In the genomic region with DNA sequence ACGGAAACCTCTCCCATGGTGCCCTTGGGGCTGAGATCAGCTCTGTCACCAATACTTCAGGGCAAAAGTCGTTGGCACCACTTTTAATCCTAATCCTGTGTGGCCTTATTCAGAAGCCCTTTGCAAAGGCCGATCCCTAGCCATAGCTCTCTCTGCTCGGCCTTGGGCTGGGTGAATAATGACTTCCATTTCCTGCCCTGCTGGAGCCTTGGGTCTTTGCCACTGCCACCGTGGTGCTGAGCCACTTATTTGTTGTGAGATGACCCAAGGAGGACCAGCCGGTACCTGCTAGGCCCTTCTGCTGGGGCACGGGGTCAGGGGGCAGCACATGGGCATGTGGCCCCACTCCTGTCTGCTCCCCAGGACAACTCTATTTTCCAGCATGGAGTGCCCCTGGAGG, we compare ENCODE assay signal across 19 cellular contexts.
A peak's percentile ranks its signal among the peaks of the same experiment; 100 is the strongest.
DNase-seq lines count a peak whose midpoint lies in the region; ATAC-seq and TF ChIP-seq lines count a peak whose summit lies in the region.
"Had no signal": no experiment of that assay in that cellular context is flagged by ENCODE, and none has a peak within 500 bp of the region (broad histone marks: within the 10 kb centered on the region; RNA-seq: fewer than 3 reads in every experiment).

No MANE protein-coding gene starts in this region.

- H3K9me2 ChIP-seq in PC-3 (replicated peaks; ENCODE audit: low read length): no peaks in the 10 kb centered on the region

- H3K79me2 ChIP-seq in PC-3 (ENCODE audit: low read length): no peaks in the 10 kb centered on the region

- TF ChIP-seq CTCF in PC-3 (conservative IDR thresholded peaks at IDR 0.05; ENCODE audit: low read depth, low read length) (no peak), prostate gland (IDR thresholded peaks at IDR 0.05) (no peak)

- POLR2A ChIA-PET in PC-3 (lab: Charles Lee; ENCODE audit: unreplicated experiment): no interaction called here

- no peaks in the 10 kb centered on the region for H3K4me1 ChIP-seq in PC-3 (ENCODE audit: insufficient read depth, low read length)
- H3K4me1 ChIP-seq in prostate gland (replicated peaks): peaks cover 10% of the 10 kb centered on the region

- CTCF ChIA-PET in PC-3 (lab: Charles Lee): no interaction called here

- DNase-seq in DMS153 treated with DMSO at 0.1 percent for 48 hours (lab: John Stamatoyannopoulos, UW; ENCODE audit: unreplicated experiment): peak; percentile 68
- DNase-seq in DMS153 (lab: John Stamatoyannopoulos, UW): no peak
- no peak for DNase-seq in PC-3
- DNase-seq in prostate gland (ENCODE audit: low spot score): peak; percentile 9
- no peak for DNase-seq in NCI-H187 (lab: John Stamatoyannopoulos, UW)
- DNase-seq in Right ventricle myocardium superior: no peak
- DNase-seq in NCI-H446 (lab: John Stamatoyannopoulos, UW): no peak
- DNase-seq: activated CD4-positive, alpha-beta T cell treated with anti-CD3 and anti-CD28 coated beads for 4 hours; activated CD8-positive, alpha-beta memory T cell treated with anti-CD3 and anti-CD28 coated beads for 24 hours; activated gamma-delta T cell treated with Interleukin-2 at 50 U/mL for 16 hours; activated T-cell treated with anti-CD3 and anti-CD28 coated beads, Interleukin-2, amount 50 U/mL, for 24 hours; HCEC 1CT; mammary epithelial cell; NCI-H2029 treated with DMSO at 0.1 percent for 48 hours; upper lobe of left lung had no signal

- intact Hi-C loops in PC-3 (cut with micrococcal nuclease): no loop called here
- intact Hi-C loops in prostate gland (cut with DNase I): no loop called here
- intact Hi-C loops in Right ventricle myocardium superior (cut with DNase I): no loop called here

- H3F3A ChIP-seq in PC-3 (ENCODE audit: low read length, unreplicated experiment): no peaks in the 10 kb centered on the region

- TF ChIP-seq POLR2A in prostate gland (IDR thresholded peaks at IDR 0.05): no peak

- H3K9me3 ChIP-seq in PC-3 (ENCODE audit: low read length) (no peaks in the 10 kb centered on the region), prostate gland (no peaks in the 10 kb centered on the region)
- H3K9me3 ChIP-seq: upper lobe of left lung had no signal

- no peak overlapping the region for H3K9ac ChIP-seq in PC-3 (ENCODE audit: low read length)

- H3K27ac ChIP-seq in PC-3 (ENCODE audit: low read length) (no peak overlapping the region), cingulate gyrus (ENCODE audit: low read depth, low read length) (peak overlapping the region; percentile 21), prostate gland (no peak overlapping the region)
- H3K27ac ChIP-seq: 22Rv1, upper lobe of left lung had no signal

- H3K27me3 ChIP-seq in PC-3 (ENCODE audit: low read length) (peaks cover 67% of the 10 kb centered on the region), prostate gland (replicated peaks; ENCODE audit: insufficient read depth) (no peaks in the 10 kb centered on the region)
- H3K27me3 ChIP-seq: upper lobe of left lung had no signal

- H4K20me1 ChIP-seq in PC-3 (ENCODE audit: low read length): no peaks in the 10 kb centered on the region

- H2AFZ ChIP-seq in PC-3 (ENCODE audit: low read length): no peak overlapping the region

- no peaks in the 10 kb centered on the region for H3K36me3 ChIP-seq in PC-3 (ENCODE audit: low read depth, low read length)
- no peaks in the 10 kb centered on the region for H3K36me3 ChIP-seq in prostate gland
- H3K36me3 ChIP-seq: upper lobe of left lung had no signal

- H3K4me2 ChIP-seq in PC-3 (ENCODE audit: low read length): no peak overlapping the region

- no TSS peak for BruUV-seq in PC-3 (replicated peaks; lab: Mats Ljungman, UMichigan)

- no peak overlapping the region for H3K4me3 ChIP-seq in PC-3 (ENCODE audit: low read length)
- no peak overlapping the region for H3K4me3 ChIP-seq in prostate gland
- H3K4me3 ChIP-seq: GM12878, upper lobe of left lung had no signal

- ATAC-seq in PC-3 (peak; percentile 17; the same call in 1 of the 2 replicates), Right ventricle myocardium superior (ENCODE audit: poor library complexity) (no peak)
- ATAC-seq: GM12878, HepG2 had no signal

- WGBS in prostate gland: 27% methylated on average over 7 of the region's 7 CpGs

Comparison
In these comparisons a context has a peak if more than half of its experiments do, and no peak if none do; other contexts are left out.
1. DNase-seq: peak in DMS153 treated with DMSO at 0.1 percent for 48 hours (single experiment) and prostate gland (single experiment); none in DMS153 (single experiment), PC-3 (single experiment), NCI-H187 (0 of 2), Right ventricle myocardium superior (single experiment) and NCI-H446 (0 of 2).